1 cellular context compared by ENCODE assay signal in the genomic region with DNA sequence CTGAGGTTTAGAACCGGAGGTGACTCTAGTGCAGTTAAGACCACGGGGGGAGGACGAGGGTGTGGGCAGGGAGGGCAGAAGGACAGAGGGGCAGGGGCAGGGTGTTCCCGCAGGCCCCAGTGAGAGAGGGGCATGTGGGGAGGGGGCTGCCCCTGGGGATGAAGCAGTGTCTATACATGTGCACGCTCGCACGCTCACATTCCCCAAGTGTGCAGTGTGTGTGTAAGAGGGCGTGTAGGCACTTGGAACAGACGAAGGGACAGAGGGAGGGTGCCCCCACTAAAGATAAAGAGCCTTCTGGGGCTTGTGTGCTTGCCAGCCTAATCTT.
TF ChIP-seq lines count a peak whose summit lies in the region.

No MANE protein-coding gene starts in this region.

TF ChIP-seq in WTC11, 78 proteins besides CTCF, POLR2A, EP300 and RAD21 (continued from another document):
- TF ChIP-seq, protein P1, sequence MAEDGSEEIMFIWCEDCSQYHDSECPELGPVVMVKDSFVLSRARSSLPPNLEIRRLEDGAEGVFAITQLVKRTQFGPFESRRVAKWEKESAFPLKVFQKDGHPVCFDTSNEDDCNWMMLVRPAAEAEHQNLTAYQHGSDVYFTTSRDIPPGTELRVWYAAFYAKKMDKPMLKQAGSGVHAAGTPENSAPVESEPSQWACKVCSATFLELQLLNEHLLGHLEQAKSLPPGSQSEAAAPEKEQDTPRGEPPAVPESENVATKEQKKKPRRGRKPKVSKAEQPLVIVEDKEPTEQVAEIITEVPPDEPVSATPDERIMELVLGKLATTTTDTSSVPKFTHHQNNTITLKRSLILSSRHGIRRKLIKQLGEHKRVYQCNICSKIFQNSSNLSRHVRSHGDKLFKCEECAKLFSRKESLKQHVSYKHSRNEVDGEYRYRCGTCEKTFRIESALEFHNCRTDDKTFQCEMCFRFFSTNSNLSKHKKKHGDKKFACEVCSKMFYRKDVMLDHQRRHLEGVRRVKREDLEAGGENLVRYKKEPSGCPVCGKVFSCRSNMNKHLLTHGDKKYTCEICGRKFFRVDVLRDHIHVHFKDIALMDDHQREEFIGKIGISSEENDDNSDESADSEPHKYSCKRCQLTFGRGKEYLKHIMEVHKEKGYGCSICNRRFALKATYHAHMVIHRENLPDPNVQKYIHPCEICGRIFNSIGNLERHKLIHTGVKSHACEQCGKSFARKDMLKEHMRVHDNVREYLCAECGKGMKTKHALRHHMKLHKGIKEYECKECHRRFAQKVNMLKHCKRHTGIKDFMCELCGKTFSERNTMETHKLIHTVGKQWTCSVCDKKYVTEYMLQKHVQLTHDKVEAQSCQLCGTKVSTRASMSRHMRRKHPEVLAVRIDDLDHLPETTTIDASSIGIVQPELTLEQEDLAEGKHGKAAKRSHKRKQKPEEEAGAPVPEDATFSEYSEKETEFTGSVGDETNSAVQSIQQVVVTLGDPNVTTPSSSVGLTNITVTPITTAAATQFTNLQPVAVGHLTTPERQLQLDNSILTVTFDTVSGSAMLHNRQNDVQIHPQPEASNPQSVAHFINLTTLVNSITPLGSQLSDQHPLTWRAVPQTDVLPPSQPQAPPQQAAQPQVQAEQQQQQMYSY (CRISPR knock-in tag; IDR thresholded peaks at IDR 0.05): no peak
- TF ChIP-seq ZNF423 (CRISPR knock-in tag; IDR thresholded peaks at IDR 0.05) (no peak), ZNF138 (CRISPR knock-in tag; conservative IDR thresholded peaks at IDR 0.05) (no peak), TP53 (CRISPR knock-in tag; IDR thresholded peaks at IDR 0.05) (no peak)
- TF ChIP-seq, protein P2, sequence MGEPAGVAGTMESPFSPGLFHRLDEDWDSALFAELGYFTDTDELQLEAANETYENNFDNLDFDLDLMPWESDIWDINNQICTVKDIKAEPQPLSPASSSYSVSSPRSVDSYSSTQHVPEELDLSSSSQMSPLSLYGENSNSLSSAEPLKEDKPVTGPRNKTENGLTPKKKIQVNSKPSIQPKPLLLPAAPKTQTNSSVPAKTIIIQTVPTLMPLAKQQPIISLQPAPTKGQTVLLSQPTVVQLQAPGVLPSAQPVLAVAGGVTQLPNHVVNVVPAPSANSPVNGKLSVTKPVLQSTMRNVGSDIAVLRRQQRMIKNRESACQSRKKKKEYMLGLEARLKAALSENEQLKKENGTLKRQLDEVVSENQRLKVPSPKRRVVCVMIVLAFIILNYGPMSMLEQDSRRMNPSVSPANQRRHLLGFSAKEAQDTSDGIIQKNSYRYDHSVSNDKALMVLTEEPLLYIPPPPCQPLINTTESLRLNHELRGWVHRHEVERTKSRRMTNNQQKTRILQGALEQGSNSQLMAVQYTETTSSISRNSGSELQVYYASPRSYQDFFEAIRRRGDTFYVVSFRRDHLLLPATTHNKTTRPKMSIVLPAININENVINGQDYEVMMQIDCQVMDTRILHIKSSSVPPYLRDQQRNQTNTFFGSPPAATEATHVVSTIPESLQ (CRISPR knock-in tag; IDR thresholded peaks at IDR 0.05): no peak
